Comparison of ENCODE assay signal across 13 cellular contexts in the genomic region with DNA sequence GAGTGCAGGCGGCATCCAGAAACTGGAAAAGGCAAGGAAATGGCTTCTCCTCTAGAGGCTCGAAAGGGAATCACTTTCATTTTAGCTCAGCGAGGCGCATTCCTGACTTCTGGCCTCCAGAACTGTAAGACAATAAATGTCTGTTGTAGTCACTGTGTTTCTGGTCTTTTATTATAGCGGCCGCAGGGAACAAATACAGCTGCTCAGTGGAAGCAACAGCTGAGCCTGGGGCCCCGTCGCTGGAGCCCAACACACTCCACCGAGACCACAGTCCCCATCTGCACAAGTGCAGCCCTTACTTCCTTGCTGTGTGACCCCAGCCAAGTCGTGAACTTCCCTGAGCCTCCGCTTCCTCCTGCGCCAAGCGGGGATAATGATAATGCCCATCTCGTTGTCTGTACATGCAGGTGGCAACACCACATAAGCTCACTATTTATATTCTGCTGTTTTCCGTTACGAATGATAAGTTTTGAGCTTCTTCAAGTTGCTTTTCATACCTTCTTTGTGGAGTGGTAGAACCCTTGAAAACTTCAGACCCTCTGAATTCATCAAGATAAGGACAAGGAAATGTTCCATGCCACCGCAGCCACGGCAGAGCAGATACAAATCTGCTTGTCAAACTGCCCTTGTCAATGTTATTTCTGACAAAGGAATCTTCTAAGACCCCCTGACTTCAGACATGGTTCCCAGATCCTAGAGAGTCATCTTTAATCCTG. TPM values are rescaled to one million over a fixed set of nuclear protein-coding genes. Genes with fewer than 3 reads are reported as not detected.
A peak's percentile ranks its signal among the peaks of the same experiment; 100 is the strongest.
DNase-seq lines count a peak whose midpoint lies in the region; ATAC-seq and TF ChIP-seq lines count a peak whose summit lies in the region.
"Had no signal": no experiment of that assay in that cellular context is flagged by ENCODE, and none has a peak within 500 bp of the region (broad histone marks: within the 10 kb centered on the region; RNA-seq: fewer than 3 reads in every experiment).

No MANE protein-coding gene starts in this region.

- peak overlapping the region; percentile 45 for H3K27ac ChIP-seq in OCI-LY1 (ENCODE audit: low read depth, low read length, poor library complexity, severe bottlenecking)
- no peak overlapping the region for H3K27ac ChIP-seq in aorta (ENCODE audit: low read depth in 1 of 2, low read length in 2 of 2)
- no peak overlapping the region for H3K27ac ChIP-seq in PC-3 (ENCODE audit: low read length)
- H3K27ac ChIP-seq: psoas muscle had no signal

- no peaks in the 10 kb centered on the region for H3K79me2 ChIP-seq in OCI-LY1 (ENCODE audit: insufficient read depth, low read length)
- H3K79me2 ChIP-seq in PC-3 (ENCODE audit: low read length): no peaks in the 10 kb centered on the region

- H3K27me3 ChIP-seq in OCI-LY1 (ENCODE audit: insufficient read depth, low read length) (peaks cover 5% of the 10 kb centered on the region; the same call in 1 of the 2 replicates), aorta (ENCODE audit: control insufficient read depth in 1 of 2, insufficient read depth in 2 of 2, low read length in 1 of 2) (no peaks in the 10 kb centered on the region), PC-3 (ENCODE audit: low read length) (no peaks in the 10 kb centered on the region)

- H3K4me3 Mint-ChIP-seq in T-helper 1 cell treated with Interleukin-12 subunit alpha and Interleukin-12 subunit beta and Interleukin-4 antibody, amounts not matched to agents 30 μg/mL and 1 μg/mL, for 36 hours: peak overlapping the region; percentile 46
- H3K4me3 Mint-ChIP-seq in dendritic cell treated with granulocyte-macrophage colony-stimulating factor and Interleukin-4, amounts not matched to agents 40 ng/mL and 50 ng/mL, for 4 days: no peak overlapping the region

- H3K27me3 Mint-ChIP-seq in T-helper 1 cell treated with Interleukin-12 subunit alpha and Interleukin-12 subunit beta and Interleukin-4 antibody, amounts not matched to agents 30 μg/mL and 1 μg/mL, for 36 hours (ENCODE audit: low read depth): no peaks in the 10 kb centered on the region
- H3K27me3 Mint-ChIP-seq in dendritic cell treated with granulocyte-macrophage colony-stimulating factor and Interleukin-4, amounts not matched to agents 40 ng/mL and 50 ng/mL, for 4 days: no peaks in the 10 kb centered on the region

- H3K36me3 ChIP-seq in OCI-LY1 (ENCODE audit: insufficient read depth, low read length) (no peaks in the 10 kb centered on the region), aorta (ENCODE audit: control insufficient read depth in 1 of 2, insufficient read depth in 2 of 2, low read length in 1 of 2) (no peaks in the 10 kb centered on the region), PC-3 (ENCODE audit: low read depth, low read length) (no peaks in the 10 kb centered on the region)

- ATAC-seq in aorta (ENCODE audit: low FRiP score): no peak
- no peak for ATAC-seq in HG03571 (IDR thresholded peaks at IDR 0.05; ENCODE audit: unreplicated experiment)
- ATAC-seq in PC-3: no peak
- ATAC-seq: psoas muscle had no signal

- no peaks in the 10 kb centered on the region for H3K9me3 Mint-ChIP-seq in T-helper 1 cell treated with Interleukin-12 subunit alpha and Interleukin-12 subunit beta and Interleukin-4 antibody, amounts not matched to agents 30 μg/mL and 1 μg/mL, for 36 hours
- no peaks in the 10 kb centered on the region for H3K9me3 Mint-ChIP-seq in dendritic cell treated with granulocyte-macrophage colony-stimulating factor and Interleukin-4, amounts not matched to agents 40 ng/mL and 50 ng/mL, for 4 days

- 95% methylated on average over 18 of the region's 18 CpGs for WGBS in aorta, 2 donors

- peak overlapping the region; percentile 43 for H3K27ac Mint-ChIP-seq in T-helper 1 cell treated with Interleukin-12 subunit alpha and Interleukin-12 subunit beta and Interleukin-4 antibody, amounts not matched to agents 30 μg/mL and 1 μg/mL, for 36 hours
- peak overlapping the region; percentile 46 for H3K27ac Mint-ChIP-seq in dendritic cell treated with granulocyte-macrophage colony-stimulating factor and Interleukin-4, amounts not matched to agents 40 ng/mL and 50 ng/mL, for 4 days

- H3K9me3 ChIP-seq in OCI-LY1 (ENCODE audit: low read length) (no peaks in the 10 kb centered on the region), aorta (ENCODE audit: control insufficient read depth, low read length) (no peaks in the 10 kb centered on the region), PC-3 (ENCODE audit: low read length) (no peaks in the 10 kb centered on the region)
- H3K9me3 ChIP-seq: psoas muscle had no signal

- H3K4me1 ChIP-seq in OCI-LY1 (ENCODE audit: insufficient read depth, low read length, severe bottlenecking) (peaks cover 67% of the 10 kb centered on the region), aorta (ENCODE audit: control insufficient read depth in 1 of 2, insufficient read depth in 2 of 2, low read length in 2 of 2) (no peaks in the 10 kb centered on the region), PC-3 (ENCODE audit: insufficient read depth, low read length) (peaks cover 18% of the 10 kb centered on the region)

- H4K20me1 ChIP-seq in OCI-LY1 (ENCODE audit: insufficient read depth, low read length) (no peaks in the 10 kb centered on the region), PC-3 (ENCODE audit: low read length) (no peaks in the 10 kb centered on the region)

- H3K4me3 ChIP-seq in OCI-LY1 (ENCODE audit: low read depth, low read length, poor library complexity, severe bottlenecking) (no peak overlapping the region), aorta (ENCODE audit: low read length in 2 of 2) (no peak overlapping the region), PC-3 (ENCODE audit: low read length) (no peak overlapping the region)
- H3K4me3 ChIP-seq: psoas muscle had no signal

- TF ChIP-seq CTCF in OCI-LY1 (IDR thresholded peaks at IDR 0.05; ENCODE audit: low read length): no peak
- no peak for TF ChIP-seq CTCF in PC-3 (conservative IDR thresholded peaks at IDR 0.05; ENCODE audit: low read depth, low read length)

- intact Hi-C loops in dendritic cell treated with granulocyte-macrophage colony-stimulating factor and Interleukin-4, amounts not matched to agents 40 ng/mL and 50 ng/mL, for 4 days (cut with micrococcal nuclease): no loop called here
- intact Hi-C loops in aorta (cut with DNase I) (no loop called here), PC-3 (cut with micrococcal nuclease) (no loop called here)

- H2AFZ ChIP-seq in OCI-LY1 (ENCODE audit: low read length) (no peak overlapping the region), PC-3 (ENCODE audit: low read length) (no peak overlapping the region)

- H3K9ac ChIP-seq in OCI-LY1 (ENCODE audit: low read length): peak overlapping the region; percentile 14; the same call in 1 of the 2 replicates
- no peak overlapping the region for H3K9ac ChIP-seq in PC-3 (ENCODE audit: low read length)

- no TSS peak for BruUV-seq in PC-3 (replicated peaks; lab: Mats Ljungman, UMichigan)

- POLR2A ChIA-PET in PC-3 (lab: Charles Lee; ENCODE audit: unreplicated experiment): no interaction called here

- CTCF ChIA-PET in PC-3 (lab: Charles Lee): no interaction called here

- H3F3A ChIP-seq in OCI-LY1 (ENCODE audit: insufficient read depth, low read length) (no peaks in the 10 kb centered on the region; the same call in 1 of the 2 replicates), PC-3 (ENCODE audit: low read length, unreplicated experiment) (no peaks in the 10 kb centered on the region)

- DNase-seq in T-helper 1 cell (no peak), putamen (ENCODE audit: low spot score) (peak; percentile 50), aorta (no peak), PC-3 (no peak)
- DNase-seq: 8988T, NCI-H2171, SIG-M5 had no signal

- no peaks in the 10 kb centered on the region for H3K9me2 ChIP-seq in OCI-LY1 (ENCODE audit: low read depth, low read length)
- H3K9me2 ChIP-seq in PC-3 (replicated peaks; ENCODE audit: low read length): no peaks in the 10 kb centered on the region

- H3K4me2 ChIP-seq in OCI-LY1 (ENCODE audit: low read length) (peak overlapping the region; percentile 43), PC-3 (ENCODE audit: low read length) (no peak overlapping the region)

- peaks cover 52% of the 10 kb centered on the region for H3K4me1 Mint-ChIP-seq in T-helper 1 cell treated with Interleukin-12 subunit alpha and Interleukin-12 subunit beta and Interleukin-4 antibody, amounts not matched to agents 30 μg/mL and 1 μg/mL, for 36 hours (ENCODE audit: low read depth)
- H3K4me1 Mint-ChIP-seq in dendritic cell treated with granulocyte-macrophage colony-stimulating factor and Interleukin-4, amounts not matched to agents 40 ng/mL and 50 ng/mL, for 4 days (ENCODE audit: low read depth): peaks cover 74% of the 10 kb centered on the region

- peaks cover 5% of the 10 kb centered on the region for H3K36me3 Mint-ChIP-seq in T-helper 1 cell treated with Interleukin-12 subunit alpha and Interleukin-12 subunit beta and Interleukin-4 antibody, amounts not matched to agents 30 μg/mL and 1 μg/mL, for 36 hours (ENCODE audit: low read depth)
- peaks cover 15% of the 10 kb centered on the region for H3K36me3 Mint-ChIP-seq in dendritic cell treated with granulocyte-macrophage colony-stimulating factor and Interleukin-4, amounts not matched to agents 40 ng/mL and 50 ng/mL, for 4 days (ENCODE audit: low read depth)

RNA-seq across cellular contexts. Expression of gene LAPTM5, which starts 3.2 kb away (rescaled TPM):
- 100 to 1,000 TPM; 114 to 116 TPM for total RNA-seq in aorta
- 100 to 1,000 TPM in 1 of 2 donors, 10 to 100 TPM in 1; 18.0 to 122 TPM for polyA plus RNA-seq in aorta
- not detected in 2 replicates for total RNA-seq in PC-3 (2014; rRNA removed)

RNA-seq across cellular contexts. Expression of gene MATN1, which starts 37.4 kb away (rescaled TPM):
- total RNA-seq in aorta (under 1 TPM in 1 of 2 donors, not detected in 1; 0.42 TPM), PC-3 (2014; rRNA removed) (0.63 TPM in 1 of 2 replicates, not detected in the other)
- not detected for polyA plus RNA-seq in aorta
- total RNA-seq: bronchial epithelial cell, psoas muscle had no signal

Comparison
In these comparisons a context has a peak if more than half of its experiments do, and no peak if none do; other contexts are left out.
1. RNA of gene LAPTM5, which starts 3.2 kb away (total RNA-seq): 114 to 116 TPM in aorta; not detected in PC-3; every median in the first group is over 100 times any median in the second.